Comparison of ENCODE assay signal across 16 cellular contexts in genomic region chr12:2396448-2396871, GRCh38.
DNase-seq lines count a peak whose midpoint lies in the region; ATAC-seq, FAIRE-seq and TF ChIP-seq lines count a peak whose summit lies in the region.
"Had no signal": no experiment of that assay in that cellular context is flagged by ENCODE, and none has a peak within 500 bp of the region (broad histone marks: within the 10 kb centered on the region; RNA-seq: fewer than 3 reads in every experiment).

No MANE protein-coding gene starts in this region.

- POLR2A ChIA-PET in activated CD4-positive, alpha-beta T cell treated with anti-CD3 and anti-CD28 coated beads, Interleukin-2, amount 10 ng/mL, durations not matched to agents 7 days and 5 days (lab: Charles Lee): no interaction called here

- DNase-seq in GM03348 (ENCODE audit: low spot score): peak; percentile 88
- DNase-seq in astrocyte of the spinal cord (ENCODE audit: low read depth, low spot score): peak; percentile 62
- DNase-seq in right atrium auricular region (ENCODE audit: low spot score): no peak
- DNase-seq in stomach: no peak
- no peak for DNase-seq in GM12892 (ENCODE audit: insufficient read length)
- DNase-seq in activated CD4-positive, alpha-beta T cell treated with anti-CD3 and anti-CD28 coated beads, Interleukin-2, amount 10 ng/mL, durations not matched to agents 7 days and 5 days: no peak
- DNase-seq: activated CD8-positive, alpha-beta T cell treated with anti-CD3 and anti-CD28 coated beads for 36 hours; H9; NCI-H226 had no signal

- TF ChIP-seq POLR2A in stomach (IDR thresholded peaks at IDR 0.05) (no peak), GM12892 (IDR thresholded peaks at IDR 0.05; ENCODE audit: low read depth, low read length) (no peak), GM18505 (IDR thresholded peaks at IDR 0.05; ENCODE audit: borderline replicate concordance, extremely low read depth, insufficient read depth, insufficient read length) (no peak)

- no peak for FAIRE-seq in GM12892 (lab: Jason Lieb, UNC)
- FAIRE-seq: GM18507 had no signal

- H3K4me1 ChIP-seq in right atrium auricular region: peaks cover 0 to 26% of the 10 kb centered on the region in 2 donors
- peaks cover 0 to 42% (median 14%) of the 10 kb centered on the region in 4 donors for H3K4me1 ChIP-seq in stomach
- H3K4me1 ChIP-seq: BLaER1 had no signal

- no peaks in the 10 kb centered on the region for H3K4me1 Mint-ChIP-seq in activated CD4-positive, alpha-beta T cell treated with anti-CD3 and anti-CD28 coated beads, Interleukin-2, amount 10 ng/mL, durations not matched to agents 7 days and 5 days

- in situ Hi-C loops in astrocyte of the spinal cord (cut with HindIII; ENCODE audit: low sequenced_read_pairs): no loop called here

- H3K27me3 Mint-ChIP-seq in activated CD4-positive, alpha-beta T cell treated with anti-CD3 and anti-CD28 coated beads, Interleukin-2, amount 10 ng/mL, durations not matched to agents 7 days and 5 days: no peaks in the 10 kb centered on the region
- H3K27me3 Mint-ChIP-seq: activated CD8-positive, alpha-beta T cell treated with anti-CD3 and anti-CD28 coated beads for 36 hours had no signal

- CTCF ChIA-PET in activated CD4-positive, alpha-beta T cell treated with anti-CD3 and anti-CD28 coated beads, Interleukin-2, amount 10 ng/mL, durations not matched to agents 7 days and 5 days (lab: Charles Lee): interaction anchor here (2.3 kb wide), 1 partner anchor 20 kb away, joined by 5 read pairs; no protein-coding TSS in a partner anchor

- no peaks in the 10 kb centered on the region for H3K9me3 Mint-ChIP-seq in activated CD4-positive, alpha-beta T cell treated with anti-CD3 and anti-CD28 coated beads, Interleukin-2, amount 10 ng/mL, durations not matched to agents 7 days and 5 days
- H3K9me3 Mint-ChIP-seq: activated CD8-positive, alpha-beta T cell treated with anti-CD3 and anti-CD28 coated beads for 36 hours; activated T-helper 2 cell treated with anti-CD3 and anti-CD28 coated beads, Interferon-gamma antibody, Interleukin-2, Interleukin-4, amounts not matched to agents 10 μg/mL and 5 μg/mL and 100 μg/mL, durations not matched to agents 14 hours and 24 hours and 36 hours; H9 had no signal

- no peaks in the 10 kb centered on the region for H3K27me3 ChIP-seq in right atrium auricular region
- H3K27me3 ChIP-seq in stomach: no peaks in the 10 kb centered on the region
- H3K27me3 ChIP-seq: BLaER1, cardiac muscle cell had no signal

- no peak overlapping the region for H3K4me3 Mint-ChIP-seq in activated CD4-positive, alpha-beta T cell treated with anti-CD3 and anti-CD28 coated beads, Interleukin-2, amount 10 ng/mL, durations not matched to agents 7 days and 5 days
- H3K4me3 Mint-ChIP-seq: activated CD8-positive, alpha-beta T cell treated with anti-CD3 and anti-CD28 coated beads for 36 hours; H9 had no signal

- TF ChIP-seq CTCF in astrocyte of the spinal cord (IDR thresholded peaks at IDR 0.05; ENCODE audit: low read depth, low read length) (no peak), right atrium auricular region (IDR thresholded peaks at IDR 0.05) (no peak), stomach (IDR thresholded peaks at IDR 0.05) (no peak)

- H3K4me3 ChIP-seq in astrocyte of the spinal cord (ENCODE audit: low read depth, low read length): no peak overlapping the region
- no peak overlapping the region for H3K4me3 ChIP-seq in right atrium auricular region
- no peak overlapping the region for H3K4me3 ChIP-seq in stomach
- H3K4me3 ChIP-seq: BLaER1, cardiac muscle cell had no signal

- no peaks in the 10 kb centered on the region for H3K36me3 ChIP-seq in right atrium auricular region
- no peaks in the 10 kb centered on the region for H3K36me3 ChIP-seq in stomach
- H3K36me3 ChIP-seq: BLaER1, cardiac muscle cell had no signal

- ATAC-seq in GM18505 (IDR thresholded peaks at IDR 0.05; ENCODE audit: unreplicated experiment) (no peak), HG03439 (IDR thresholded peaks at IDR 0.05; ENCODE audit: unreplicated experiment) (no peak)
- ATAC-seq: activated CD8-positive, alpha-beta T cell treated with anti-CD3 and anti-CD28 coated beads for 36 hours; Panc1 had no signal

- H3K36me3 Mint-ChIP-seq in activated CD4-positive, alpha-beta T cell treated with anti-CD3 and anti-CD28 coated beads, Interleukin-2, amount 10 ng/mL, durations not matched to agents 7 days and 5 days (ENCODE audit: low read depth): no peaks in the 10 kb centered on the region

- 66 to 75% (median 68%) methylated on average over 5 to 6 of the region's 6 CpGs for WGBS in stomach, 5 donors

- no peak overlapping the region for H3K27ac Mint-ChIP-seq in activated CD4-positive, alpha-beta T cell treated with anti-CD3 and anti-CD28 coated beads, Interleukin-2, amount 10 ng/mL, durations not matched to agents 7 days and 5 days
- H3K27ac Mint-ChIP-seq: activated CD8-positive, alpha-beta T cell treated with anti-CD3 and anti-CD28 coated beads for 36 hours; activated T-helper 2 cell treated with anti-CD3 and anti-CD28 coated beads, Interferon-gamma antibody, Interleukin-2, Interleukin-4, amounts not matched to agents 10 μg/mL and 5 μg/mL and 100 μg/mL, durations not matched to agents 14 hours and 24 hours and 36 hours had no signal

- intact Hi-C loops in stomach (cut with DNase I; ENCODE audit: low total_unique reads): no loop called here

- no peak for TF ChIP-seq EP300 in stomach (IDR thresholded peaks at IDR 0.05)

- H3K27ac ChIP-seq in right atrium auricular region (peak overlapping the region; percentile 44 to 67), stomach (peak overlapping the region in 4 of 5 donors; percentile 29 to 73 (median 56))
- H3K27ac ChIP-seq: BLaER1, cardiac muscle cell had no signal

- H3K9me3 ChIP-seq in right atrium auricular region: no peaks in the 10 kb centered on the region
- no peaks in the 10 kb centered on the region for H3K9me3 ChIP-seq in stomach
- H3K9me3 ChIP-seq: BLaER1 had no signal

Comparison
In these comparisons a context has a peak if more than half of its experiments do, and no peak if none do; other contexts are left out.
1. DNase-seq: peak in GM03348 (single experiment) and astrocyte of the spinal cord (single experiment); none in right atrium auricular region (single experiment), stomach (single experiment), GM12892 (single experiment) and activated CD4-positive, alpha-beta T cell treated with anti-CD3 and anti-CD28 coated beads, Interleukin-2, amount 10 ng/mL, durations not matched to agents 7 days and 5 days (single experiment).